15 cellular contexts compared by ENCODE assay signal in genomic region chr16:49932943-49933342, GRCh38.
A peak's percentile ranks its signal among the peaks of the same experiment; 100 is the strongest.
DNase-seq lines count a peak whose midpoint lies in the region; ATAC-seq and TF ChIP-seq lines count a peak whose summit lies in the region.
"Had no signal": no experiment of that assay in that cellular context is flagged by ENCODE, and none has a peak within 500 bp of the region (broad histone marks: within the 10 kb centered on the region; RNA-seq: fewer than 3 reads in every experiment).

No MANE protein-coding gene starts in this region.

- H3K4me3 ChIP-seq in right atrium auricular region (no peak overlapping the region), coronary artery (no peak overlapping the region), upper lobe of right lung (no peak overlapping the region)

- TF ChIP-seq CTCF in right atrium auricular region (IDR thresholded peaks at IDR 0.05) (no peak), coronary artery (IDR thresholded peaks at IDR 0.05) (no peak), upper lobe of right lung (IDR thresholded peaks at IDR 0.05) (no peak)

- intact Hi-C loops in Right ventricle myocardium inferior (cut with DNase I) (no loop called here), upper lobe of right lung (cut with DNase I) (no loop called here)

- ATAC-seq in Right ventricle myocardium inferior = peak; percentile 36
- ATAC-seq in upper lobe of right lung = no peak
- no peak for ATAC-seq in GM21723 (IDR thresholded peaks at IDR 0.05; ENCODE audit: unreplicated experiment)
- ATAC-seq in GM18909 (IDR thresholded peaks at IDR 0.05; ENCODE audit: poor library complexity, unreplicated experiment) = no peak
- ATAC-seq in GM19452 (IDR thresholded peaks at IDR 0.05; ENCODE audit: unreplicated experiment) = no peak
- ATAC-seq: activated naive CD4-positive, alpha-beta T cell treated with anti-CD3 and anti-CD28 coated beads, Interleukin-2, amount 50 U/mL, for 72 hours had no signal

- no peaks in the 10 kb centered on the region for H3K4me1 ChIP-seq in right atrium auricular region
- H3K4me1 ChIP-seq in upper lobe of right lung = no peaks in the 10 kb centered on the region

- no peaks in the 10 kb centered on the region for H3K27me3 ChIP-seq in right atrium auricular region
- H3K27me3 ChIP-seq in upper lobe of right lung = no peaks in the 10 kb centered on the region

- H3K9me3 ChIP-seq in right atrium auricular region (no peaks in the 10 kb centered on the region), upper lobe of right lung (no peaks in the 10 kb centered on the region)

- no peak for DNase-seq in Right ventricle myocardium inferior (ENCODE audit: missing footprints)
- DNase-seq in right atrium auricular region (ENCODE audit: low spot score) = no peak
- DNase-seq in coronary artery (ENCODE audit: low spot score) = peak; percentile 16
- DNase-seq in islet precursor cell = peak; percentile 62
- DNase-seq in upper lobe of right lung = peak; percentile 53
- DNase-seq: activated CD4-positive, alpha-beta T cell treated with anti-CD3 and anti-CD28 coated beads for 1 hour; activated CD8-positive, alpha-beta memory T cell treated with anti-CD3 and anti-CD28 coated beads, Interleukin-2, amount 50 U/mL, for 48 hours; central memory CD4-positive, alpha-beta T cell; hippocampal formation; MV-4-11; NCI-H2227 treated with DMSO at 0.1 percent for 48 hours had no signal

- H3K36me3 ChIP-seq in right atrium auricular region (no peaks in the 10 kb centered on the region), upper lobe of right lung (no peaks in the 10 kb centered on the region)

- H3K27ac ChIP-seq in right atrium auricular region (no peak overlapping the region), coronary artery (no peak overlapping the region), upper lobe of right lung (peak overlapping the region; percentile 17)

Comparison
In these comparisons a context has a peak if more than half of its experiments do, and no peak if none do; other contexts are left out.
1. DNase-seq: peak in coronary artery (single experiment), islet precursor cell (single experiment) and upper lobe of right lung (single experiment); none in Right ventricle myocardium inferior (single experiment) and right atrium auricular region (single experiment).